ENCODE assay signal across 8 cellular contexts in the genomic region with DNA sequence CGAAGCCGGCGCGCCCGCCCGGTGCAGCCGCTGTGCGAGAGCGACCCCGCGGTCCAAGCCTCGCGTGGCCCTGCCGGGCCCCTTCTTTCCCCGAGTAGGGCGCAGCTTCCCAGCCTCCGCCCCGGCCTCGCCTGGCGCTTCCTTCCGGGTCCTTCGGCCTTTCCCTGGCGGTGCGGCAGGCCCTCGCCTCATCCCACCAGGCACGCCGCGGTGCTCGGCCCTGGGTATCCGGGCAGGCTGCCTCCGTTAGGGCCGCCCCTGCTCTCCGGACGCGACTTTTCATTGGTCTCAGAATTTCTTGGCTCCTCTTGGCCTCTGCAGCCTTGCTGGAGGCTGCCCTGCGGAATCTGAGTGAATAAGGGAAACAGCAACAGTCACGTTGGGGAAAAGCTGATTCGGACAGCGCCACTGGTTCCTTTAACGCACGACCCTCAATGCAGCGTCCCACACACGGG. TPM values are rescaled to one million over a fixed set of nuclear protein-coding genes. Genes with fewer than 3 reads are reported as not detected.
DNase-seq lines count a peak whose midpoint lies in the region; ATAC-seq and TF ChIP-seq lines count a peak whose summit lies in the region.

No MANE protein-coding gene starts in this region.

- peak overlapping the region; percentile 89 for H3K27ac ChIP-seq in CD8-positive, alpha-beta T cell (ENCODE audit: low read depth, low read length)
- H3K27ac ChIP-seq in Panc1 (ENCODE audit: low read length), result peak overlapping the region; percentile 97
- H3K27ac ChIP-seq in prostate gland, result peak overlapping the region; percentile 93 to 100

- peak overlapping the region; percentile 67 for H3K4me3 ChIP-seq in CD8-positive, alpha-beta T cell (ENCODE audit: low read depth, low read length)
- peak overlapping the region; percentile 73 to 81 for H3K4me3 ChIP-seq in Panc1 (ENCODE audit: low read depth in 2 of 2, low read length in 2 of 2)
- peak overlapping the region; percentile 96 to 99 for H3K4me3 ChIP-seq in prostate gland

- H3K36me3 ChIP-seq in CD8-positive, alpha-beta T cell (ENCODE audit: insufficient read depth, low read length), result no peaks in the 10 kb centered on the region
- no peaks in the 10 kb centered on the region for H3K36me3 ChIP-seq in Panc1 (ENCODE audit: control insufficient read depth, insufficient read depth, low read length)
- no peaks in the 10 kb centered on the region for H3K36me3 ChIP-seq in prostate gland

- BruUV-seq in Panc1 (replicated peaks; lab: Mats Ljungman, UMichigan), result no TSS peak

- H3K27me3 Mint-ChIP-seq in CD8-positive, alpha-beta T cell (ENCODE audit: low read depth), result no peaks in the 10 kb centered on the region

- H3K9me3 ChIP-seq in CD8-positive, alpha-beta T cell (ENCODE audit: low read length), result no peaks in the 10 kb centered on the region
- H3K9me3 ChIP-seq in Panc1 (ENCODE audit: control insufficient read depth, insufficient read depth, low read depth, low read length) (no peaks in the 10 kb centered on the region), prostate gland (no peaks in the 10 kb centered on the region)

- peaks cover 27% of the 10 kb centered on the region for H3K4me1 ChIP-seq in CD8-positive, alpha-beta T cell (ENCODE audit: insufficient read depth, low read length)
- H3K4me1 ChIP-seq in Panc1 (ENCODE audit: control insufficient read depth, insufficient read depth, low read length) (peaks cover 13% of the 10 kb centered on the region), prostate gland (replicated peaks) (peaks cover 13% of the 10 kb centered on the region)

- TF ChIP-seq POLR2A in prostate gland (IDR thresholded peaks at IDR 0.05), result no peak

- no peak for TF ChIP-seq CTCF in CD8-positive, alpha-beta T cell (IDR thresholded peaks at IDR 0.05)
- TF ChIP-seq CTCF in Panc1 (IDR thresholded peaks at IDR 0.05) (no peak), prostate gland (IDR thresholded peaks at IDR 0.05) (no peak)

- peaks cover 28% of the 10 kb centered on the region for H3K36me3 Mint-ChIP-seq in CD8-positive, alpha-beta T cell

- in situ Hi-C loops in Panc1 (cut with HindIII; ENCODE audit: low pct_unique_long_range_greater_than_20kb, low sequenced_read_pairs), result no loop called here

- WGBS in prostate gland, result under 1% methylated on average over 40 of the region's 43 CpGs

- intact Hi-C loops in CD8-positive, alpha-beta T cell (cut with DNase I, micrococcal nuclease), result loop anchor here (1.0 to 5.0 kb wide), 18 partner anchors 17 to 1725 kb away; partner anchors contain the start of genes FGFRL1 (in 1 of the 2), GAK (in 1 of the 2), HTT (in 1 of the 2) and HTT-AS (in 1 of the 2)
- intact Hi-C loops in Panc1 (cut with micrococcal nuclease; ENCODE audit: unreplicated experiment), result no loop called here
- intact Hi-C loops in left ventricle myocardium superior (cut with micrococcal nuclease), result no loop called here
- intact Hi-C loops in prostate gland (cut with DNase I), result loop anchor here (2.0 to 5.0 kb wide), 3 partner anchors 55 to 337 kb away; partner anchors contain the start of gene FGFRL1

- CTCF ChIA-PET in CD8-positive, alpha-beta T cell (lab: Charles Lee), result interaction anchor here (0.9 to 5.0 kb wide), 7 partner anchors 9 to 346 kb away, joined by 3 to 28 read pairs (median 8); no protein-coding TSS in a partner anchor
- CTCF ChIA-PET in Panc1 (lab: Charles Lee), result no interaction called here

- peak overlapping the region; percentile 87 for H3K4me3 Mint-ChIP-seq in CD8-positive, alpha-beta T cell

- H3K27ac Mint-ChIP-seq in CD8-positive, alpha-beta T cell, result peak overlapping the region; percentile 95

- ATAC-seq in CD8-positive, alpha-beta T cell, result peak; percentile 1
- peak; percentile 24 for ATAC-seq in HG03280 (IDR thresholded peaks at IDR 0.05; ENCODE audit: unreplicated experiment)
- peak; percentile 49 for ATAC-seq in Panc1
- peak; percentile 47 for ATAC-seq in left ventricle myocardium superior

- DNase-seq in CD8-positive, alpha-beta T cell, result peak in 3 of 7 experiments; percentile 18 to 42 (median 31)
- DNase-seq in GM19238 (ENCODE audit: insufficient read length, low spot score) (peak; percentile 81), Panc1 (ENCODE audit: low read depth, low spot score) (no peak), amniotic epithelial cell (ENCODE audit: low read depth) (peak; percentile 85), left ventricle myocardium superior (peak; percentile 87), prostate gland (ENCODE audit: low spot score) (peak; percentile 52), NCI-H1694 treated with DMSO at 0.1 percent for 48 hours (lab: John Stamatoyannopoulos, UW) (no peak)

- H3K9me3 Mint-ChIP-seq in CD8-positive, alpha-beta T cell, result no peaks in the 10 kb centered on the region

- H3K27me3 ChIP-seq in CD8-positive, alpha-beta T cell (ENCODE audit: insufficient read depth, low read length), result no peaks in the 10 kb centered on the region
- no peaks in the 10 kb centered on the region for H3K27me3 ChIP-seq in Panc1 (ENCODE audit: control insufficient read depth, insufficient read depth, low read length)
- H3K27me3 ChIP-seq in prostate gland (replicated peaks; ENCODE audit: insufficient read depth), result no peaks in the 10 kb centered on the region

- POLR2A ChIA-PET in CD8-positive, alpha-beta T cell (lab: Charles Lee), result interaction anchor here (1.3 to 3.0 kb wide), 7 partner anchors 17 to 258 kb away, joined by 4 to 33 read pairs (median 8); partner anchors contain the start of genes CTBP1 and MAEA
- POLR2A ChIA-PET in Panc1 (lab: Charles Lee), result no interaction called here

- H3K4me1 Mint-ChIP-seq in CD8-positive, alpha-beta T cell (ENCODE audit: low read depth), result peaks cover 42% of the 10 kb centered on the region

RNA-seq across cellular contexts. Expression of gene UVSSA, which starts 0.4 kb away (rescaled TPM):
- 10 to 100 TPM; 27.3 to 27.5 TPM for total RNA-seq in CD8-positive, alpha-beta T cell
- total RNA-seq in Panc1 (2021; ENCODE audit: unreplicated experiment) (23.4 TPM), left ventricle myocardium superior (5.9 TPM), prostate gland (10 to 100 TPM; 20.8 to 47.9 TPM)
- 19.6 TPM for polyA plus RNA-seq in Panc1 (2012; ENCODE audit: insufficient read length)

RNA-seq across cellular contexts. Expression of gene MAEA, which starts 57.7 kb away (rescaled TPM):
- 10 to 100 TPM; 74.6 to 77.6 TPM for total RNA-seq in CD8-positive, alpha-beta T cell
- 62.3 TPM for total RNA-seq in Panc1 (2021; ENCODE audit: unreplicated experiment)
- polyA plus RNA-seq in Panc1 (2012; ENCODE audit: insufficient read length), result 99.0 TPM
- 49.6 TPM for total RNA-seq in left ventricle myocardium superior
- 100 to 1,000 TPM in 1 of 2 donors, 10 to 100 TPM in 1; 76.0 to 110 TPM for total RNA-seq in prostate gland

RNA-seq across cellular contexts. Expression of gene NKX1-1, which starts 58.8 kb away (rescaled TPM):
- not detected for total RNA-seq in CD8-positive, alpha-beta T cell
- not detected for total RNA-seq in Panc1 (2021; ENCODE audit: unreplicated experiment)
- polyA plus RNA-seq in Panc1 (2012; ENCODE audit: insufficient read length), result not detected
- total RNA-seq in left ventricle myocardium superior, result not detected
- total RNA-seq in prostate gland, result not detected

Comparison
In these comparisons a context has a peak if more than half of its experiments do, and no peak if none do; other contexts are left out.
1. DNase-seq: peak in GM19238 (single experiment), amniotic epithelial cell (single experiment), left ventricle myocardium superior (single experiment) and prostate gland (single experiment); none in Panc1 (single experiment) and NCI-H1694 treated with DMSO at 0.1 percent for 48 hours (single experiment).
2. intact Hi-C loops: an anchor here in CD8-positive, alpha-beta T cell (1.0 to 5.0 kb wide) and prostate gland (2.0 to 5.0 kb wide); none called in Panc1 and left ventricle myocardium superior.
3. Peak in every context shown above with its lines, with median percentiles within 50 percentile points of each other: ATAC-seq, H3K27ac ChIP-seq and H3K4me3 ChIP-seq.